In the genomic region with DNA sequence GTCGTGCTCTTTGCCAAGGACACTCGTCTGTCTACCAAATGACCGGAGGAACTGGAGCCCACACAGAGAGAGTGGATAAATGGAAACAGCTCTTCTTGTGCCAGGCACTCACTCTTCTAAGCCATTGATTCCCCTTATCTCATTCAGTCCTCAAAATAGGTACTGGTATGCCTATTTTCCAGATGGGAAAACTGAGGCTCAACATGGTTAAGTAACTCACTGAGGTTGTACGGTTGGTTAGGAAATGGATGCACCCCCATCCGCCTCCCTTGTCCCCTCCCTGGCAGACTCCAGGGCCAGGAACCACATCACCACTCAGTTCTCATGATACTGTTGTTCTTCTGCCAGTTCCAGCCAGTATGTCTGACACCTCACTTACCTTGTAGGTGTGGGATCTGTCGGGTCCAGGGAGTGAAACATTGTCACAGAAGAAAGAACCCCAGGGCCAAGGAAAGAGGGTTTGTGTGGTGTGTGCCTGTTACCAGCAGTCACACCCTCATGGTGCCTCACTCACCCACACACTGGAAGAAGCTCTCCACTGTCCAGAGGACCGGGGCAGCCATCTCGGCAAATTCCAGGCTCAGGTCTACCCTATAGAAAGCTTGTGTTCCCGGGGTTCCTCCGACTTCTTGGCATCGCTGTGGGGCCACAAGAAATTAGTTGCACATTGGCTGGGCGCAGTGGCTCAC, we compare ENCODE assay signal across 30 cellular contexts.
"Had no signal": no experiment of that assay in that cellular context is flagged by ENCODE, and none has a peak within 500 bp of the region (broad histone marks: within the 10 kb centered on the region; RNA-seq: fewer than 3 reads in every experiment).

No MANE protein-coding gene starts in this region.

- H3K27me3 ChIP-seq: neural progenitor cell, neutrophil, ovary, spleen, suprapubic skin, testis, tibial artery, transverse colon, upper lobe of right lung, uterus had no signal

- H3K9me3 ChIP-seq: neutrophil, testis, upper lobe of right lung, uterus had no signal

- ATAC-seq: naive thymus-derived CD4-positive, alpha-beta T cell; natural killer cell; psoas muscle; right cardiac atrium; sciatic nerve; stimulated activated memory B cell treated with anti-CD40 and anti-IgM and Interleukin-4, amounts not matched to agents 10 μg/mL and 1 μg/mL and 100 μg/mL, for 72 hours; stimulated activated naive CD8-positive, alpha-beta T cell treated with anti-CD3 and anti-CD28 coated beads, Interleukin-15, amount 100 ng/mL, for 72 hours; stimulated activated naive CD8-positive, alpha-beta T cell treated with anti-CD3 and anti-CD28 coated beads, Interleukin-15, Interleukin-2, amounts not matched to agents 100 U/mL and 50 U/mL, for 24 hours; upper lobe of right lung had no signal

- H3K79me2 ChIP-seq: parathyroid adenoma had no signal

- DNase-seq: naive thymus-derived CD4-positive, alpha-beta T cell; natural killer cell; nucleus accumbens; ovary; posterior cingulate gyrus; psoas muscle; spleen; stimulated activated CD4-positive, alpha-beta T cell treated with anti-CD3 and anti-CD28 coated beads, Interleukin-12 subunit alpha, Interleukin-12 subunit beta, amount 100 ng/mL, for 4 hours; stimulated activated CD4-positive, alpha-beta T cell treated with anti-CD3 and anti-CD28 coated beads, Interleukin-1b, Interleukin-23, amount 100 ng/mL, for 48 hours; stimulated activated CD4-positive, alpha-beta T cell treated with anti-CD3 and anti-CD28 coated beads, Interleukin-4, amount 100 ng/mL, for 1 hour; stimulated activated CD4-positive, alpha-beta T cell treated with anti-CD3 and anti-CD28 coated beads, Interleukin-4, amount 100 ng/mL, for 4 hours; stimulated activated CD8-positive, alpha-beta memory T cell treated with anti-CD3 and anti-CD28 coated beads, Interleukin-4, amount 100 ng/mL, for 48 hours; stimulated activated naive CD4-positive, alpha-beta T cell; stimulated activated naive CD8-positive, alpha-beta T cell treated with anti-CD3 and anti-CD28 coated beads, Interleukin-15, amount 100 ng/mL, for 72 hours; stimulated activated naive CD8-positive, alpha-beta T cell treated with anti-CD3 and anti-CD28 coated beads, Interleukin-15, Interleukin-2, amounts not matched to agents 100 U/mL and 50 U/mL, for 24 hours; substantia nigra; testis; tibial artery; transverse colon; upper lobe of right lung; uterus had no signal

- H3K4me3 ChIP-seq: neural progenitor cell, ovary, psoas muscle, skin epidermis, smooth muscle cell, spleen, suprapubic skin, testis, tibial artery, transverse colon, upper lobe of right lung, uterus had no signal

- H3K4me2 ChIP-seq: neural progenitor cell, smooth muscle cell had no signal

- H3K27ac ChIP-seq: neural progenitor cell, neutrophil, ovary, parathyroid adenoma, psoas muscle, skin epidermis, spleen, suprapubic skin, testis, tibial artery, transverse colon, upper lobe of right lung, uterus had no signal

- H3K36me3 ChIP-seq: neural progenitor cell, neutrophil, ovary, spleen, suprapubic skin, tibial artery, transverse colon, upper lobe of right lung, uterus had no signal

- H3K4me1 ChIP-seq: neural progenitor cell, spleen, suprapubic skin, tibial artery, transverse colon, upper lobe of right lung, uterus had no signal

- H2AFZ ChIP-seq: neural progenitor cell, parathyroid adenoma had no signal

- H3K9ac ChIP-seq: neural progenitor cell, parathyroid adenoma had no signal
